ENCODE assay signal across 8 cellular contexts in the genomic region with DNA sequence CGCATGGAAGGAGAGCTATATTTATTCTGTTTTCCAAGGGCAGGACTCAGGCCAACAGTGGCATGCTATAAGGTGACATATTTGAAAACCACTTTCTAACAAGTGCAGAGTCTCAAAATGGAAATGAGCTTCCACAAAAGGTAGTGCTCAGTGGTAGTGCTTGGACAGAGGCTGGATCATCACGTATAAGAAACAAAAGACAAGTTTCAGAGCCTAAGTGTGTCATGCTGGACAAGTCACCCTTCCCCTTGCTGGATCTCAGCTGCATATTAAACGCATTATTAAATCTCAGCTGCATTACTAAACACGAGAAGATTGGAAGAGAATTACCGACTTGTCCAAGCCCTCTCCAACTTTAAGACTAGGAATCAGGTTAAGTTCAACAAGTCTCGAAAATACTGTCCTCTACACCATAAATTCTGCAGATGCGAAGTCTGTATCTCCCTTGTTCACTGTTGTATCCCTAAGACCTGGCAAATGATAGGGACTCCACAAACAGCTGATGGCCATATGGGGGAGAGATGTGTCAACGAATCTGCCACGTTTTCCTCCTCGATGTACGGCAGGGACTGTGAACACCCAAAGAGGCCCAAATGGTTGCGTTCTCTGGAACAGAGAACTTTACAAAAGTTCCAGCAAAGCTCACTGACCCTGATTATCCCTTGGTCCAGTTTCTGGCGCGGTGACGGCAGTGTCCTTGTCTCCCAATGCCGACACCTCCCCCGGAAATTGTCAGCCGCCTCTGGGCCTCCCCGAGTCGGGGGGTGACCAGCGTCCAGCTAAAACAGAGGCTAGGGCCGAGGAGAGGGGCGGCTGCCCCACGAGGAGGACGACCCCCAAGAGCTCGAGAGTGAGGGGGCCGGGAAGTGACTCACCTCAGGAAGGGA. TPM values are rescaled to one million over a fixed set of nuclear protein-coding genes. Genes with fewer than 3 reads are reported as not detected.
A peak's percentile ranks its signal among the peaks of the same experiment; 100 is the strongest.
DNase-seq lines count a peak whose midpoint lies in the region; ATAC-seq and TF ChIP-seq lines count a peak whose summit lies in the region.

No MANE protein-coding gene starts in this region.

- no peak for TF ChIP-seq CTCF in IMR-90 (conservative IDR thresholded peaks at IDR 0.05; ENCODE audit: low read depth, low read length)

- peaks cover 5% of the 10 kb centered on the region; the same call in 1 of the 2 replicates for H3K9me1 ChIP-seq in IMR-90 (ENCODE audit: insufficient read depth, low read length)

- dilution Hi-C loops in IMR-90 (cut with HindIII; ENCODE audit: low sequenced_read_pairs, unreplicated experiment) = no loop called here

- no peak overlapping the region for H2BK120ac ChIP-seq in IMR-90 (ENCODE audit: low read depth, low read length)
- H2BK120ac ChIP-seq in mesenchymal stem cell (ENCODE audit: low read depth, low read length) = no peak overlapping the region

- peak overlapping the region; percentile 70 for H3K27ac ChIP-seq in IMR-90 (ENCODE audit: insufficient read depth, low read length)
- H3K27ac ChIP-seq in cingulate gyrus (ENCODE audit: low read depth, low read length) = peak overlapping the region; percentile 60
- peak overlapping the region; percentile 37 for H3K27ac ChIP-seq in mesenchymal stem cell (ENCODE audit: low read length, poor library complexity, severe bottlenecking)

- H3K4ac ChIP-seq in IMR-90 (ENCODE audit: low read depth, low read length) (peak overlapping the region; percentile 93), mesenchymal stem cell (ENCODE audit: low read depth in 1 of 2, low read length in 2 of 2) (peak overlapping the region; percentile 84 to 90)

- peak; percentile 20 for ATAC-seq in GM21390 (IDR thresholded peaks at IDR 0.05; ENCODE audit: unreplicated experiment)
- ATAC-seq in IMR-90 (ENCODE audit: low read depth) = peak; percentile 40

- H2AK9ac ChIP-seq in IMR-90 (replicated peaks; ENCODE audit: low read depth, low read length, poor library complexity) = peak overlapping the region; percentile 87

- H4K20me1 ChIP-seq in IMR-90 (ENCODE audit: insufficient read depth, low read length) = peaks cover 11% of the 10 kb centered on the region

- in situ Hi-C loops in IMR-90 (cut with MboI; ENCODE audit: low sequenced_read_pairs) = no loop called here

- POLR2A ChIA-PET in IMR-90 (lab: Charles Lee; ENCODE audit: unreplicated experiment) = no interaction called here

- H3K4me3 ChIP-seq in IMR-90 (ENCODE audit: insufficient read depth, low read depth, low read length) (peak overlapping the region; percentile 87), mesenchymal stem cell (ENCODE audit: insufficient read depth in 1 of 2, low read depth in 1 of 2, low read length in 2 of 2) (peak overlapping the region; percentile 86 to 92)

- H2AK5ac ChIP-seq in IMR-90 (ENCODE audit: low read depth, low read length) (peak overlapping the region; percentile 51), mesenchymal stem cell (ENCODE audit: low read length, severe bottlenecking) (peak overlapping the region; percentile 72)

- H4K91ac ChIP-seq in IMR-90 (ENCODE audit: insufficient read depth, low read depth, low read length) = peak overlapping the region; percentile 54; the same call in 1 of the 2 replicates
- peak overlapping the region; percentile 4 for H4K91ac ChIP-seq in mesenchymal stem cell (ENCODE audit: low read length)

- H3K23ac ChIP-seq in IMR-90 (ENCODE audit: low read depth, low read length) (peak overlapping the region; percentile 98; the same call in 1 of the 2 replicates), mesenchymal stem cell (ENCODE audit: low read length in 2 of 2) (peak overlapping the region in 1 of 2 experiments; percentile 92)

- H3K4me1 ChIP-seq in IMR-90 (ENCODE audit: control insufficient read depth, insufficient read depth, low read length) (peaks cover 4% of the 10 kb centered on the region; the same call in 1 of the 2 replicates), mesenchymal stem cell (ENCODE audit: control insufficient read depth, insufficient read depth, low read depth, low read length) (peaks cover 8% of the 10 kb centered on the region)

- DNase-seq in CMK (ENCODE audit: low read depth) (peak; percentile 15), IMR-90 (no peak), mesenchymal stem cell (no peak), occipital lobe (lab: John Stamatoyannopoulos, UW) (no peak), islet precursor cell (no peak), NCI-H2227 (lab: John Stamatoyannopoulos, UW; ENCODE audit: unreplicated experiment) (no peak)

- CTCF ChIA-PET in IMR-90 (lab: Yijun Ruan, JAX) = no interaction called here

- H2BK20ac ChIP-seq in IMR-90 (ENCODE audit: low read depth, low read length) = no peak overlapping the region

- H3K79me1 ChIP-seq in IMR-90 (ENCODE audit: low read depth in 1 of 2, low read length in 2 of 2) = peaks cover 13 to 43% of the 10 kb centered on the region in 2 experiments; a peak in 3 of 4 replicates
- peaks cover 18% of the 10 kb centered on the region for H3K79me1 ChIP-seq in mesenchymal stem cell (replicated peaks; ENCODE audit: low read length, poor library complexity, severe bottlenecking)

- H3K9me3 ChIP-seq in IMR-90 (ENCODE audit: control insufficient read depth, insufficient read depth, low read length) (no peaks in the 10 kb centered on the region), mesenchymal stem cell (ENCODE audit: control insufficient read depth, low read length) (no peaks in the 10 kb centered on the region)

- H2AFZ ChIP-seq in IMR-90 (replicated peaks; ENCODE audit: low read length, poor library complexity) = peak overlapping the region; percentile 98
- peak overlapping the region; percentile 90 for H2AFZ ChIP-seq in mesenchymal stem cell (ENCODE audit: low read depth, low read length)

- H3K56ac ChIP-seq in IMR-90 (ENCODE audit: extremely low read depth, insufficient read depth, low read length) = peak overlapping the region; percentile 85

- intact Hi-C loops in IMR-90 (cut with micrococcal nuclease) = no loop called here

- peak overlapping the region; percentile 79 for H2BK5ac ChIP-seq in IMR-90 (ENCODE audit: low read depth, low read length, poor library complexity, severe bottlenecking)
- H2BK5ac ChIP-seq in mesenchymal stem cell (ENCODE audit: low read depth, low read length, poor library complexity, severe bottlenecking) = no peak overlapping the region

- H3K36me3 ChIP-seq in IMR-90 (ENCODE audit: control insufficient read depth, insufficient read depth, low read length) = no peaks in the 10 kb centered on the region
- peaks cover 2 to 4% of the 10 kb centered on the region in 2 experiments for H3K36me3 ChIP-seq in mesenchymal stem cell (ENCODE audit: control insufficient read depth in 1 of 2, insufficient read depth in 2 of 2, low read depth in 1 of 2, low read length in 2 of 2)

- H3K9ac ChIP-seq in IMR-90 (ENCODE audit: low read depth, low read length) = peak overlapping the region; percentile 88
- H3K9ac ChIP-seq in mesenchymal stem cell (ENCODE audit: low read length) = peak overlapping the region; percentile 98

- no peak for TF ChIP-seq POLR2A in IMR-90 (IDR thresholded peaks at IDR 0.05; ENCODE audit: low read depth, low read length)

- H3K18ac ChIP-seq in IMR-90 (ENCODE audit: low read depth, low read length) (peak overlapping the region; percentile 16; the same call in 1 of the 2 replicates), mesenchymal stem cell (ENCODE audit: low read depth in 1 of 2, low read length in 2 of 2) (peak overlapping the region in 1 of 2 experiments; percentile 89)

- no peak for TF ChIP-seq RAD21 in IMR-90 (IDR thresholded peaks at IDR 0.05; ENCODE audit: low read length)

- peak overlapping the region; percentile 85 for H4K5ac ChIP-seq in IMR-90 (ENCODE audit: low read depth, low read length)

- WGBS in IMR-90 (ENCODE audit: extremely low coverage in 2 of 2, insufficient read length in 1 of 2), 2 experiments = 3% methylated on average over 13 of the region's 27 CpGs; no CpG with 5 or more reads in 1 of the 2 experiments
- WGBS in mesenchymal stem cell = 7% methylated on average over 27 of the region's 27 CpGs

- H3K27me3 ChIP-seq in IMR-90 (ENCODE audit: control insufficient read depth, insufficient read depth, low read length) = no peaks in the 10 kb centered on the region
- H3K27me3 ChIP-seq in mesenchymal stem cell (ENCODE audit: control insufficient read depth in 1 of 2, insufficient read depth in 1 of 2, low read length in 2 of 2) = no peaks in the 10 kb centered on the region

- no peak overlapping the region for H2BK15ac ChIP-seq in IMR-90 (ENCODE audit: low read depth, low read length)
- H2BK15ac ChIP-seq in mesenchymal stem cell (ENCODE audit: low read depth, poor library complexity, severe bottlenecking) = no peak overlapping the region

- H4K8ac ChIP-seq in IMR-90 (ENCODE audit: low read depth in 2 of 2, low read length in 2 of 2) (peak overlapping the region; percentile 70 to 99), mesenchymal stem cell (ENCODE audit: low read length) (peak overlapping the region; percentile 70)

- H3K4me2 ChIP-seq in IMR-90 (ENCODE audit: low read depth, low read length) (peak overlapping the region; percentile 99), mesenchymal stem cell (ENCODE audit: low read length, poor library complexity, severe bottlenecking) (peak overlapping the region; percentile 55)

- peak overlapping the region; percentile 91 for H3K14ac ChIP-seq in IMR-90 (replicated peaks; ENCODE audit: low read depth, low read length)
- H3K14ac ChIP-seq in mesenchymal stem cell (ENCODE audit: low read length in 2 of 2) = peak overlapping the region in 1 of 2 experiments; percentile 61

- TSS peak; percentile 70 for BruUV-seq in IMR-90 (replicated peaks; lab: Mats Ljungman, UMichigan)

- no peak overlapping the region for H2BK12ac ChIP-seq in mesenchymal stem cell (ENCODE audit: low read length in 2 of 2)

TF ChIP-seq in IMR-90, 13 proteins besides CTCF, POLR2A, EP300 and RAD21:
- 0 out of 2 replicates have a peak, but pooled peaks have one; percentile 20 for TF ChIP-seq MXI1 (IDR thresholded peaks at IDR 0.05; ENCODE audit: borderline replicate concordance, low read depth, low read length)
- no peak for TF ChIP-seq MAFK (IDR thresholded peaks at IDR 0.05; ENCODE audit: low read depth, low read length)
- no peak for TF ChIP-seq SMC3 (IDR thresholded peaks at IDR 0.05; ENCODE audit: low read depth, low read length)

RNA-seq across cellular contexts. Expression of a gene that starts 0.6 kb away (rescaled TPM):
- total RNA-seq in IMR-90 (2012; rRNA removed) (60.5 and 60.9 TPM in 2 replicates), occipital lobe (48.4 TPM)
- polyA plus RNA-seq in IMR-90 (2012; rRNA removed) = 10.3 and 12.7 TPM in 2 replicates
- 2.7 and 3.4 TPM in 2 replicates for polyA plus RNA-seq in IMR-90 (2012; cell fraction: cytosol; rRNA removed)
- 1.5 and 9.4 TPM in 2 replicates for polyA plus RNA-seq in IMR-90 (2012; cell fraction: nucleus; rRNA removed; ENCODE audit: low replicate concordance)
- 16.1 TPM for polyA plus RNA-seq in mesenchymal stem cell (2013, experiment 1 of 2)
- 15.1 TPM for polyA plus RNA-seq in mesenchymal stem cell (2013, experiment 2 of 2)

RNA-seq across cellular contexts. Expression of a gene that starts 32.3 kb away (rescaled TPM):
- total RNA-seq in IMR-90 (2012; rRNA removed) (not detected in 2 replicates), occipital lobe (0.16 TPM)
- polyA plus RNA-seq in IMR-90 (2012; rRNA removed) = 0.04 TPM in 1 of 2 replicates, not detected in the other
- polyA plus RNA-seq in IMR-90 (2012; cell fraction: cytosol; rRNA removed) = not detected in 2 replicates
- polyA plus RNA-seq in IMR-90 (2012; cell fraction: nucleus; rRNA removed; ENCODE audit: low replicate concordance) = not detected in 2 replicates
- polyA plus RNA-seq in mesenchymal stem cell (2013, experiment 1 of 2) = 0.07 TPM
- polyA plus RNA-seq in mesenchymal stem cell (2013, experiment 2 of 2) = 0.07 TPM
